Comparison of ENCODE assay signal across 9 cellular contexts in the genomic region with DNA sequence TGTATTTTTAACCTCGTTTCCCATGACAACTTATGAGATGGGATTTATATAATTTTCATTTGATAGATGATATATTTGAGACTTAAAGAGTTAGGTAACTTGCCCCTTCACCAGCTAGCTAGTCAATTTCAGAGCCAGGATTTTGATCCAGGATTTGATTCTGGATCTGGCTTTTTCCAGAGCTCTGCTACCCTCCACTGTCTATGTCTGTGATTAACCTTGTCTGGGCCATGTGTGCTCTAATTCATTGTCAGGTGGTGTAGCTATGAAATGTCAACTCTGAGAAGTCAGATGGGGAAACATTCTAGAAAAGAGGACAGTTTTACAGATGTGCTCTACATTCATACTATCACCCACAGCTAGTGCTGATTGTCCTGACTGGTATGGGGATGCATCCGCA. TPM values are rescaled to one million over a fixed set of nuclear protein-coding genes. Genes with fewer than 3 reads are reported as not detected.
"Had no signal": no experiment of that assay in that cellular context is flagged by ENCODE, and none has a peak within 500 bp of the region (broad histone marks: within the 10 kb centered on the region; RNA-seq: fewer than 3 reads in every experiment).

No MANE protein-coding gene starts in this region.

- ATAC-seq: GM12878 had no signal

- DNase-seq: GDM1, GF-D8 had no signal

- H3K4me3 ChIP-seq: GM12878 had no signal

- FAIRE-seq: G401.6, GM12878, GM12891, GM12892, GM18507, GM19239 had no signal

RNA-seq across cellular contexts. Expression of a gene that starts 42.5 kb away (rescaled TPM):
- total RNA-seq: G401, GM12878 had no signal
- polyA plus RNA-seq: GM12878 had no signal
